ENCODE assay signal across 11 cellular contexts in the genomic region with DNA sequence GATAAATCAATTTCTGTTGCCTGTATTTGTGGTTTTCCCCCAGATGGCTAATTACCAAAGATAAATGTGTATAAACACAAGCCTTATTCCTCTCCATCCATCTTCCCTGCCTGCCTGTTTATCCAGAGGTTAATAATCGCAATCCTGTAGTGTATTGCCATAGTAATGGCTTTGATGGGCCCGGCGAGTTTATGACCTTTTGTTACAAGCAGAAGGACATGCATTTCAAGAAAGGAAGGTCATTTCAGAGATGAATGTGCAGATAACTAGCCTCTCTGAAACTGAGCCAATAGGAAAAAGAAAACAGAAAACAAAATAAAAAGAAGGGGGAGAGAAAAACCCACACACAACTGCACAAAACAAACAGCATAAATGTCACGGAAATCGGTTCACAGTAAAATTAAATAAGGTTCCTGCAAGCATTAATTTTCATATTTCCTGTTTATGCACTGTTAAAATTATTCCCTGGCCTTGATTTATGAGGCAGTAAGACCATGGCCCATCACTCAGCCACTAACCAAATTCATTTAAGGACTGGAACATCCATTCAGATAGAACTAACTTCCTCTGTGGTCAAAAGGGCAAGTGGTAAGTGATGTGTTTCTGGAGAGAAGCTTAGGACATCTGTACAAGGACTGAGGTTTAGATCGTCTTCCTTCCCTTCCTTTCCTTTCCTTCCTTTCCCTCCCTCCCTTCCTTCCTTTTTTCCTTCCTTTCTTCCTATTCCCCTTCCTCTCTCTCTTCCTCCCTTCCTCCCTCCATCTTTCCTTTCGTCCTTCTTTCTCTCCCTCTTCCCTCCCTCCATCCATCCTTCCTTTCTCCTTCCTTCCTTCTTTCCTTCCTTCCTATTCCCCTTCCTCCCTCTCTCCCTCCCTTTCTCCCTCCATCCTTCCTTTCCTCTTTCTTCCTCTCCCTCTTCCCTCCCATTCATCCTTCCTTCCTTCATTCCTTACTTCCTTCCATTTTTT.
"Had no signal": no experiment of that assay in that cellular context is flagged by ENCODE, and none has a peak within 500 bp of the region (broad histone marks: within the 10 kb centered on the region; RNA-seq: fewer than 3 reads in every experiment).

No MANE protein-coding gene starts in this region.

- ATAC-seq: body of pancreas; effector memory CD8-positive, alpha-beta T cell had no signal

- H3K27ac ChIP-seq: body of pancreas, stomach, thoracic aorta had no signal

- DNase-seq: activated B cell treated with CpG ODN at 0.5 μM for 24 hours; activated CD4-positive, alpha-beta T cell treated with anti-CD3 and anti-CD28 coated beads, Interleukin-2, amount 10 ng/mL, durations not matched to agents 24 days and 14 days; activated CD8-positive, alpha-beta memory T cell treated with anti-CD3 and anti-CD28 coated beads for 24 hours; activated T-cell treated with anti-CD3 and anti-CD28 coated beads for 4 hours; amniotic stem cell; body of pancreas; effector memory CD8-positive, alpha-beta T cell; erythroblast; stimulated activated CD4-positive, alpha-beta T cell treated with anti-CD3 and anti-CD28 coated beads, Interleukin-4, amount 100 ng/mL, for 4 hours; stomach had no signal
